Comparison of ENCODE assay signal across 10 cellular contexts in the genomic region with DNA sequence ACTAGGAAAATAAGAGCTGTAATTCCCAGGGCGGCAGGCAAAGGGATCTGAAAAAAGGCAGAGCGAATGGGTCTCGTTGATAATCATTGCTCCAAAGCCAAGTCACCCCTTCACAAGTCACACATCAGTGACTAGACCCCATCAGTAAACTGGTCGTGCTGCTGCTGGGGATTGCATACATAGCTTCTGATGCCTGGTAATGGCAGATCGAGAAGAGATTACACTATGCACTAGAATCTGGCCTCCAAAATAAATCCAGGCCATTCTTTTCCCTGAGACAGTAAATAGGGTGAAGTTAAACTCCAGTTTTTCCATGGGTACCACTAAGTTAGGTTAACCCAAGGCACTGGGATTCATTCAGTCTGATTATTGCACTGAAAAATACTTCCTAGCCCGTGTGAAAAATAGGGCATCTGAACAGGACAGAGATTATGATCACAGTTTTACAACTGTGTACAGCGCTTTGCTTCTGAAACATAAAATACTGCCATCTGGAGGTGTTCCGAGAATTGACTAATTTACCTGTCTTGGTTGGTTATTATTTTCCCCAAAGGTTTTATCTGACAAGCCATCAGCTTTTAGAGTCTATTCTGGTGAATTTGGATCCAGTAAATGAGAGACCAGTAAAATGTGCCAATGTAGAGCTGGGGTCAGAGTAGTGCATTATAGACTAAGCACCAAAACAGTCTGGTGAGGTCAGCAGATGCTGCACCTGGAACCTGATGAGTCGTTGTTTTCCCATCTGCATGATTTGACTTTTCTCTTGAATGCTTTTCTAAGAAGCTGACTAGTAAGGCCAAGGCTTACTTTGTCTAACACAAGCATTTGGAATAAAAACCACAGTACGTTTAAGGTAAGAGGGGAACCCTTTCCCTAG.
DNase-seq lines count a peak whose midpoint lies in the region; ATAC-seq and TF ChIP-seq lines count a peak whose summit lies in the region.
"Had no signal": no experiment of that assay in that cellular context is flagged by ENCODE, and none has a peak within 500 bp of the region (broad histone marks: within the 10 kb centered on the region; RNA-seq: fewer than 3 reads in every experiment).

No MANE protein-coding gene starts in this region.

- H3K36me3 ChIP-seq in MG63 = peaks cover 61% of the 10 kb centered on the region

- POLR2A ChIA-PET in HEK293T (lab: Yijun Ruan, JAX) = no interaction called here
- POLR2A ChIA-PET in activated CD4-positive, alpha-beta memory T cell treated with anti-CD3 and anti-CD28 coated beads, Interleukin-2, amount 10 ng/mL, durations not matched to agents 7 days and 5 days (lab: Charles Lee) = interaction anchor here (1.0 to 4.7 kb wide), 3 partner anchors 12 to 39 kb away, joined by 3 to 26 read pairs (median 9); no protein-coding TSS in a partner anchor

- CTCF ChIA-PET in HEK293T (lab: Yijun Ruan, JAX) = interaction anchor here (0.8 kb wide), 1 partner anchor 20 kb away, joined by 4 read pairs; no protein-coding TSS in a partner anchor
- CTCF ChIA-PET in activated CD4-positive, alpha-beta memory T cell treated with anti-CD3 and anti-CD28 coated beads, Interleukin-2, amount 10 ng/mL, durations not matched to agents 7 days and 5 days (lab: Charles Lee) = interaction anchor here (1.0 to 6.9 kb wide), 11 partner anchors 10 to 67 kb away, joined by 3 to 48 read pairs (median 5); no protein-coding TSS in a partner anchor

- no peak for ATAC-seq in natural killer cell treated with Interleukin-12 subunit alpha and Interleukin-12 subunit beta and Interleukin-15 and Interleukin-18, amount 100 ng/mL, for 72 hours
- no peak for ATAC-seq in GM19452 (IDR thresholded peaks at IDR 0.05; ENCODE audit: unreplicated experiment)

- peak overlapping the region; percentile 33 for H3K27ac Mint-ChIP-seq in activated CD4-positive, alpha-beta memory T cell treated with anti-CD3 and anti-CD28 coated beads, Interleukin-2, amount 10 ng/mL, durations not matched to agents 7 days and 5 days
- peak overlapping the region in 1 of 2 donors; percentile 37 for H3K27ac Mint-ChIP-seq in natural killer cell treated with Interleukin-12 subunit alpha and Interleukin-12 subunit beta and Interleukin-15 and Interleukin-18, amount 100 ng/mL, for 72 hours

- H3K4me1 Mint-ChIP-seq in activated CD4-positive, alpha-beta memory T cell treated with anti-CD3 and anti-CD28 coated beads, Interleukin-2, amount 10 ng/mL, durations not matched to agents 7 days and 5 days = peaks cover 32% of the 10 kb centered on the region
- peaks cover 6 to 7% of the 10 kb centered on the region in 2 donors for H3K4me1 Mint-ChIP-seq in natural killer cell treated with Interleukin-12 subunit alpha and Interleukin-12 subunit beta and Interleukin-15 and Interleukin-18, amount 100 ng/mL, for 72 hours (ENCODE audit: low read depth in 2 of 2)

- H3K9me3 Mint-ChIP-seq in activated CD4-positive, alpha-beta memory T cell treated with anti-CD3 and anti-CD28 coated beads, Interleukin-2, amount 10 ng/mL, durations not matched to agents 7 days and 5 days = peaks cover 9% of the 10 kb centered on the region
- no peaks in the 10 kb centered on the region for H3K9me3 Mint-ChIP-seq in natural killer cell treated with Interleukin-12 subunit alpha and Interleukin-12 subunit beta and Interleukin-15 and Interleukin-18, amount 100 ng/mL, for 72 hours

- no peaks in the 10 kb centered on the region for H3K27me3 ChIP-seq in MG63

- H3K36me3 Mint-ChIP-seq in activated CD4-positive, alpha-beta memory T cell treated with anti-CD3 and anti-CD28 coated beads, Interleukin-2, amount 10 ng/mL, durations not matched to agents 7 days and 5 days (ENCODE audit: low read depth) = peaks cover 60% of the 10 kb centered on the region
- H3K36me3 Mint-ChIP-seq in natural killer cell treated with Interleukin-12 subunit alpha and Interleukin-12 subunit beta and Interleukin-15 and Interleukin-18, amount 100 ng/mL, for 72 hours = peaks cover 4% of the 10 kb centered on the region

- H3K4me3 ChIP-seq in MG63 = no peak overlapping the region
- H3K4me3 ChIP-seq: dorsolateral prefrontal cortex had no signal

- no peaks in the 10 kb centered on the region for H3K9me3 ChIP-seq in MG63

- peak; percentile 9 for DNase-seq in DMS 273 (lab: John Stamatoyannopoulos, UW; ENCODE audit: unreplicated experiment)
- DNase-seq in DMS 273 treated with DMSO at 0.1 percent for 48 hours (lab: John Stamatoyannopoulos, UW) = no peak
- DNase-seq in HEK293T (ENCODE audit: extremely low spot score) = peak; percentile 19
- no peak for DNase-seq in activated CD4-positive, alpha-beta memory T cell treated with anti-CD3 and anti-CD28 coated beads, Interleukin-2, amount 10 ng/mL, durations not matched to agents 7 days and 5 days
- DNase-seq in left kidney (ENCODE audit: low read depth, low spot score) = peak; percentile 22
- DNase-seq in MG63 = no peak
- no peak for DNase-seq in natural killer cell treated with Interleukin-12 subunit alpha and Interleukin-12 subunit beta and Interleukin-15 and Interleukin-18, amount 100 ng/mL, for 72 hours (ENCODE audit: low spot score)
- DNase-seq: dorsolateral prefrontal cortex, NCI-H1694 had no signal

- H3K27me3 Mint-ChIP-seq in activated CD4-positive, alpha-beta memory T cell treated with anti-CD3 and anti-CD28 coated beads, Interleukin-2, amount 10 ng/mL, durations not matched to agents 7 days and 5 days = no peaks in the 10 kb centered on the region
- no peaks in the 10 kb centered on the region for H3K27me3 Mint-ChIP-seq in natural killer cell treated with Interleukin-12 subunit alpha and Interleukin-12 subunit beta and Interleukin-15 and Interleukin-18, amount 100 ng/mL, for 72 hours

- no peak overlapping the region for H3K4me3 Mint-ChIP-seq in activated CD4-positive, alpha-beta memory T cell treated with anti-CD3 and anti-CD28 coated beads, Interleukin-2, amount 10 ng/mL, durations not matched to agents 7 days and 5 days
- no peak overlapping the region for H3K4me3 Mint-ChIP-seq in natural killer cell treated with Interleukin-12 subunit alpha and Interleukin-12 subunit beta and Interleukin-15 and Interleukin-18, amount 100 ng/mL, for 72 hours

TF ChIP-seq in HEK293T, 16 proteins besides CTCF, POLR2A, EP300 and RAD21:
- TF ChIP-seq BHLHE40 (IDR thresholded peaks at IDR 0.05; ENCODE audit: borderline replicate concordance) (no peak), PKNOX1 (IDR thresholded peaks at IDR 0.05) (no peak), ELF4 (IDR thresholded peaks at IDR 0.05) (no peak), FOXM1 (IDR thresholded peaks at IDR 0.05; ENCODE audit: borderline replicate concordance) (no peak), TARDBP (IDR thresholded peaks at IDR 0.05) (no peak), SP1 (IDR thresholded peaks at IDR 0.05) (no peak), SUZ12 (IDR thresholded peaks at IDR 0.05) (no peak), FOXK2 (IDR thresholded peaks at IDR 0.05) (no peak), ZNF384 (IDR thresholded peaks at IDR 0.05) (no peak), FOXA1 (IDR thresholded peaks at IDR 0.05) (no peak), HDGF (IDR thresholded peaks at IDR 0.05; ENCODE audit: borderline replicate concordance) (no peak), NFRKB (IDR thresholded peaks at IDR 0.05) (no peak), LEF1 (IDR thresholded peaks at IDR 0.05; ENCODE audit: borderline replicate concordance) (no peak), L3MBTL2 (conservative IDR thresholded peaks at IDR 0.05) (no peak), ARNT (IDR thresholded peaks at IDR 0.05) (no peak), CTBP1 (IDR thresholded peaks at IDR 0.05; ENCODE audit: borderline replicate concordance) (no peak)

Comparison
In these comparisons a context has a peak if more than half of its experiments do, and no peak if none do; other contexts are left out.
1. DNase-seq: peak in DMS 273 (single experiment), HEK293T (single experiment) and left kidney (single experiment); none in DMS 273 treated with DMSO at 0.1 percent for 48 hours (single experiment), activated CD4-positive, alpha-beta memory T cell treated with anti-CD3 and anti-CD28 coated beads, Interleukin-2, amount 10 ng/mL, durations not matched to agents 7 days and 5 days (single experiment), MG63 (single experiment) and natural killer cell treated with Interleukin-12 subunit alpha and Interleukin-12 subunit beta and Interleukin-15 and Interleukin-18, amount 100 ng/mL, for 72 hours (single experiment).